ENCODE assay signal across 28 cellular contexts in the genomic region with DNA sequence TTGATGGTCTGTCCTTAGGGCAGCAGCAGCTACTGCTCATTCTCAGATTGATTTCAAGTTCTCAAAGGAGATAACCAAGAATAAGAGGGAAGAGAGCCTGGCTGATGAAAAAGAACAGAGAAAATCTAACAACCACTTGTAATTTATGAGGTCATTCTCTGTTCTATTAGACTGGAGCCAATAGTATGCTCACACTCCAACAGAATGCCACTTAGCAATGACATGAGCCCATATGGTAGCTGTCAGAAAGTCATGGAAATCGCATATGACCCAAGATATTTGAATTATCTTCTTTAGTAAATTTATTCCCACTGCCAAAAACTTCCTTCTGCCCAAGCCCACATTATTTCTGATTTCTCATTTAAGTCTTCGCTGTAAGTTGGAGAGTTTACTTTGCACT. TPM values are rescaled to one million over a fixed set of nuclear protein-coding genes. Genes with fewer than 3 reads are reported as not detected.
"Had no signal": no experiment of that assay in that cellular context is flagged by ENCODE, and none has a peak within 500 bp of the region (broad histone marks: within the 10 kb centered on the region; RNA-seq: fewer than 3 reads in every experiment).

No MANE protein-coding gene starts in this region.

- H3K79me2 ChIP-seq: hepatocyte had no signal

- H3K4me1 ChIP-seq: colonic mucosa, foreskin keratinocyte, gastroesophageal sphincter, heart left ventricle, pancreas, suprapubic skin, transverse colon, upper lobe of right lung, vagina had no signal

- H3K27me3 ChIP-seq: colonic mucosa, foreskin keratinocyte, gastroesophageal sphincter, heart left ventricle, hepatocyte, pancreas, right atrium auricular region, suprapubic skin, transverse colon, upper lobe of right lung, vagina had no signal

- H2AFZ ChIP-seq: hepatocyte had no signal

- DNase-seq: colonic mucosa; effector CD8-positive, alpha-beta T cell; endodermal cell; foreskin keratinocyte; heart left ventricle; islet precursor cell; kidney glomerular epithelial cell; left colon; mesendoderm; naive thymus-derived CD8-positive, alpha-beta T cell; pancreas; stimulated activated CD4-positive, alpha-beta T cell treated with anti-CD3 and anti-CD28 coated beads, Interleukin-12 subunit alpha, Interleukin-12 subunit beta, amount 100 ng/mL, for 4 hours; stimulated activated CD4-positive, alpha-beta T cell treated with anti-CD3 and anti-CD28 coated beads, Interleukin-1b, Interleukin-23, amount 100 ng/mL, for 48 hours; stimulated activated CD4-positive, alpha-beta T cell treated with anti-CD3 and anti-CD28 coated beads, Interleukin-4, amount 100 ng/mL, for 1 hour; stimulated activated CD8-positive, alpha-beta memory T cell treated with anti-CD3 and anti-CD28 coated beads, Interleukin-4, amount 100 ng/mL, for 48 hours; stimulated activated naive CD4-positive, alpha-beta T cell; stimulated activated naive CD8-positive, alpha-beta T cell treated with anti-CD3 and anti-CD28 coated beads, Interleukin-15, amount 100 ng/mL, for 72 hours; transverse colon; upper lobe of right lung had no signal

- H3K4me3 ChIP-seq: colonic mucosa, gastroesophageal sphincter, heart left ventricle, hepatocyte, pancreas, right atrium auricular region, smooth muscle cell, suprapubic skin, transverse colon, upper lobe of right lung, vagina had no signal

- H3K9me3 ChIP-seq: colonic mucosa, gastroesophageal sphincter, heart left ventricle, pancreas, right atrium auricular region, suprapubic skin, transverse colon, upper lobe of right lung, vagina had no signal

- H3K27ac ChIP-seq: colonic mucosa, epithelial cell of prostate, foreskin keratinocyte, gastroesophageal sphincter, heart left ventricle, hepatocyte, pancreas, right atrium auricular region, suprapubic skin, transverse colon, upper lobe of right lung, vagina had no signal

- H3K36me3 ChIP-seq: colonic mucosa, gastroesophageal sphincter, heart left ventricle, pancreas, right atrium auricular region, suprapubic skin, transverse colon, upper lobe of right lung, vagina had no signal

- H3K4me2 ChIP-seq: hepatocyte had no signal

RNA-seq across cellular contexts. Expression of gene PLA2G4A, which starts 53.7 kb away (rescaled TPM):
- total RNA-seq: myocyte had no signal
- polyA plus RNA-seq: naive thymus-derived CD8-positive, alpha-beta T cell; neural cell had no signal
